30 cellular contexts compared by ENCODE assay signal in the genomic region with DNA sequence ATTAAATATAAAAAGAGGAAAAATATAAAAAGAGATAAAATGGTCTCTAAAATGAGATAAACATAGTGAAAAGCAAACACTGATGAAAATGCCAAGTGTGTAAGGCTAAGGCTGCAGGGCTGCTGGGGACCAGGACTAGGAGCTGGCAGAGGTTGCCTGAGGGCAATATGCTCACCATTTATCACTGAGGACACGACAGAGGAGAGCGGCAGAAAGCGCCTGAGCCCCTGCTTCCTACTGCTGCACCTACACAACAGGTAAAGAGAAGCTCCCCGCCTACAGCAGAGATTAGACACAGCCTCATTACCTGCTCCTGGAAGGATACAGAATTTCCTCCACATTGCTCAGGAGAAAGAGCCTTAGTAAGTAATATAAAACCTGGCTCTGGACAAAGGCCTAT.
"Had no signal": no experiment of that assay in that cellular context is flagged by ENCODE, and none has a peak within 500 bp of the region (broad histone marks: within the 10 kb centered on the region; RNA-seq: fewer than 3 reads in every experiment).

No MANE protein-coding gene starts in this region.

- H3K36me3 Mint-ChIP-seq: neural progenitor cell; stimulated activated naive B cell treated with anti-CD40 and anti-IgM and Interleukin-4, amounts not matched to agents 10 μg/mL and 1 μg/mL and 100 μg/mL, for 72 hours had no signal

- H2AFZ ChIP-seq: hepatocyte, neural progenitor cell had no signal

- H3K79me2 ChIP-seq: hepatocyte had no signal

- H3K4me1 ChIP-seq: left lung, lower lobe of right lung, neural progenitor cell, stomach, testis, thyroid gland, transverse colon, upper lobe of left lung had no signal

- H3K4me1 Mint-ChIP-seq: naive B cell, natural killer cell, nephron progenitor cell, neural progenitor cell had no signal

- H3K4me3 ChIP-seq: heart right ventricle, hepatocyte, left lung, lower lobe of right lung, neural progenitor cell, skin epidermis, stomach, testis, thyroid gland, transverse colon, upper lobe of left lung had no signal

- H3K9me3 Mint-ChIP-seq: neural progenitor cell had no signal

- DNase-seq: heart right ventricle; kidney; left colon; left lung; lower lobe of right lung; mammary epithelial cell; mesenchymal stem cell; naive B cell; natural killer cell; nephron progenitor cell; occipital lobe; retina; right cardiac atrium; stimulated activated CD4-positive, alpha-beta T cell treated with anti-CD3 and anti-CD28 coated beads, Interleukin-12 subunit alpha, Interleukin-12 subunit beta, amount 100 ng/mL, for 4 hours; stimulated activated CD4-positive, alpha-beta T cell treated with anti-CD3 and anti-CD28 coated beads, Interleukin-15, amount 100 ng/mL, for 24 hours; stimulated activated CD4-positive, alpha-beta T cell treated with anti-CD3 and anti-CD28 coated beads, Interleukin-2, amount 100 ng/mL, for 24 hours; stimulated activated CD4-positive, alpha-beta T cell treated with anti-CD3 and anti-CD28 coated beads, Interleukin-4, amount 100 ng/mL, for 1 hour; stimulated activated naive B cell treated with anti-CD40 and anti-IgM and Interleukin-4, amounts not matched to agents 10 μg/mL and 1 μg/mL and 100 μg/mL, for 72 hours; stimulated activated naive CD8-positive, alpha-beta T cell treated with anti-CD3 and anti-CD28 coated beads, Interleukin-15, Interleukin-2, amounts not matched to agents 100 U/mL and 50 U/mL, for 24 hours; stomach; testis; thyroid gland; transverse colon; upper lobe of left lung had no signal

- H3K27ac ChIP-seq: heart right ventricle, hepatocyte, left lung, lower lobe of right lung, neural progenitor cell, neutrophil, skin epidermis, stomach, testis, thyroid gland, transverse colon, upper lobe of left lung had no signal

- ATAC-seq: heart right ventricle; left colon; left lung; lower lobe of right lung; natural killer cell; right cardiac atrium; sciatic nerve; stimulated activated naive B cell treated with anti-CD40 and anti-IgM and Interleukin-4, amounts not matched to agents 10 μg/mL and 1 μg/mL and 100 μg/mL, for 72 hours; stimulated activated naive CD8-positive, alpha-beta T cell treated with anti-CD3 and anti-CD28 coated beads, Interleukin-15, Interleukin-2, amounts not matched to agents 100 U/mL and 50 U/mL, for 24 hours had no signal

- H3K36me3 ChIP-seq: heart right ventricle, left lung, lower lobe of right lung, neural progenitor cell, neutrophil, stomach, thyroid gland, transverse colon, upper lobe of left lung had no signal

- H3K27ac Mint-ChIP-seq: naive B cell; natural killer cell; nephron progenitor cell; neural progenitor cell; progenitor cell of endocrine pancreas; stimulated activated naive B cell treated with anti-CD40 and anti-IgM and Interleukin-4, amounts not matched to agents 10 μg/mL and 1 μg/mL and 100 μg/mL, for 72 hours had no signal

- H3K9me3 ChIP-seq: lower lobe of right lung, neutrophil, testis, thyroid gland, transverse colon, upper lobe of left lung had no signal

- H3K4me3 Mint-ChIP-seq: naive B cell; natural killer cell; nephron progenitor cell; neural progenitor cell; stimulated activated naive B cell treated with anti-CD40 and anti-IgM and Interleukin-4, amounts not matched to agents 10 μg/mL and 1 μg/mL and 100 μg/mL, for 72 hours had no signal

- H3K27me3 ChIP-seq: heart right ventricle, hepatocyte, left lung, neural progenitor cell, neutrophil, stomach, testis, thyroid gland, transverse colon, upper lobe of left lung had no signal

- H3K27me3 Mint-ChIP-seq: progenitor cell of endocrine pancreas had no signal

- H3K4me2 ChIP-seq: hepatocyte, neural progenitor cell had no signal
